In the genomic region with DNA sequence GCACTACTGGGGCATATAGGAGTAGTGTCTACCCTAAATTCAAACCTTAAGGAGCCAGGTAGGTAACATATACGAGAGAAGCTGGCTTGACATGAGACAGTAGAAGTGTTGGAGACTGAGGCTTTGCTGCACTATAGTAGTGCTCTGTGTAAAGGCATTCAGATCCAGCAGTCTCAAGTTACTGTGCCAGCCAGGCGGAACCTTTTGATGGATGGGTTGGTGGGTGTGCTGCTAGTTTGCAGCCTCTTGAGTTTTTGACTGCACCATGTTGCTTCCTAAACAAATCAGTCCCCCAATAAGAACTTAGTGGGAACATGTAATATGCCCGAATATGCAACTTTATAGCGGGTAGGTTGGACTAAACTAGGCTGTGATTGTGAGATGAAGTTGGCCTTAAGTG, we compare ENCODE assay signal across 1 cellular context.
TF ChIP-seq lines count a peak whose summit lies in the region.

No MANE protein-coding gene starts in this region.

TF ChIP-seq in liver, 16 proteins besides CTCF, POLR2A, EP300 and RAD21 (continued from another document):
- TF ChIP-seq, protein P1, sequence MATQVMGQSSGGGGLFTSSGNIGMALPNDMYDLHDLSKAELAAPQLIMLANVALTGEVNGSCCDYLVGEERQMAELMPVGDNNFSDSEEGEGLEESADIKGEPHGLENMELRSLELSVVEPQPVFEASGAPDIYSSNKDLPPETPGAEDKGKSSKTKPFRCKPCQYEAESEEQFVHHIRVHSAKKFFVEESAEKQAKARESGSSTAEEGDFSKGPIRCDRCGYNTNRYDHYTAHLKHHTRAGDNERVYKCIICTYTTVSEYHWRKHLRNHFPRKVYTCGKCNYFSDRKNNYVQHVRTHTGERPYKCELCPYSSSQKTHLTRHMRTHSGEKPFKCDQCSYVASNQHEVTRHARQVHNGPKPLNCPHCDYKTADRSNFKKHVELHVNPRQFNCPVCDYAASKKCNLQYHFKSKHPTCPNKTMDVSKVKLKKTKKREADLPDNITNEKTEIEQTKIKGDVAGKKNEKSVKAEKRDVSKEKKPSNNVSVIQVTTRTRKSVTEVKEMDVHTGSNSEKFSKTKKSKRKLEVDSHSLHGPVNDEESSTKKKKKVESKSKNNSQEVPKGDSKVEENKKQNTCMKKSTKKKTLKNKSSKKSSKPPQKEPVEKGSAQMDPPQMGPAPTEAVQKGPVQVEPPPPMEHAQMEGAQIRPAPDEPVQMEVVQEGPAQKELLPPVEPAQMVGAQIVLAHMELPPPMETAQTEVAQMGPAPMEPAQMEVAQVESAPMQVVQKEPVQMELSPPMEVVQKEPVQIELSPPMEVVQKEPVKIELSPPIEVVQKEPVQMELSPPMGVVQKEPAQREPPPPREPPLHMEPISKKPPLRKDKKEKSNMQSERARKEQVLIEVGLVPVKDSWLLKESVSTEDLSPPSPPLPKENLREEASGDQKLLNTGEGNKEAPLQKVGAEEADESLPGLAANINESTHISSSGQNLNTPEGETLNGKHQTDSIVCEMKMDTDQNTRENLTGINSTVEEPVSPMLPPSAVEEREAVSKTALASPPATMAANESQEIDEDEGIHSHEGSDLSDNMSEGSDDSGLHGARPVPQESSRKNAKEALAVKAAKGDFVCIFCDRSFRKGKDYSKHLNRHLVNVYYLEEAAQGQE (IDR thresholded peaks at IDR 0.05) = no peak
TF ChIP-seq in liver: peak in this region for 0.
